ENCODE assay signal across 12 cellular contexts in the genomic region with DNA sequence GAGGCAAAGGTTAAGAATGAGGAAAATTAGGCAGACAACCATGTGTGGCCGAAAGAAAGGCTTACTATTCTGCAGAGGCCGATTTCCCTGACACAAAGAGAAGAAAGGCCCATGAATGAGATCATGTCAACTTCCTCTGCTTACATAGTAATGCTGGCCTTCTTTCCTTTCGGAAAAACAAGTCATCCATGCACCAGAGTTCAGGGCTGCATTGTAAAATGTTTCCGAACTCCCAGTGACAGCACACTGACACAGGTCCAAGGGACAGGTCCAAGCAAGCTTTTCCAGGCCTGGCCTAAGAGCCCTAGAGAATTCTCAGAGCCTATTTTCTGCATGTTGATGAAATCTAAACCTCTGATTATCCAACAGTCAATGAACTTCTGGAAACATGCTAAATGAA.
DNase-seq lines count a peak whose midpoint lies in the region; TF ChIP-seq lines count a peak whose summit lies in the region.
"Had no signal": no experiment of that assay in that cellular context is flagged by ENCODE, and none has a peak within 500 bp of the region (broad histone marks: within the 10 kb centered on the region; RNA-seq: fewer than 3 reads in every experiment).

No MANE protein-coding gene starts in this region.

- H3K27me3 ChIP-seq in ascending aorta: no peaks in the 10 kb centered on the region
- no peaks in the 10 kb centered on the region for H3K27me3 ChIP-seq in esophagus squamous epithelium
- no peaks in the 10 kb centered on the region for H3K27me3 ChIP-seq in mesendoderm (ENCODE audit: insufficient read depth, low read length, poor library complexity)
- H3K27me3 ChIP-seq in tibial artery: no peaks in the 10 kb centered on the region
- H3K27me3 ChIP-seq in HAP-1 (ENCODE audit: low read depth): no peaks in the 10 kb centered on the region

- WGBS in esophagus squamous epithelium, 2 donors: 13 to 17% methylated on average over 4 of the region's 4 CpGs
- WGBS in mesendoderm (ENCODE audit: extremely low coverage, insufficient coverage, low lambda C conversion rate): no CpG with 5 or more reads among the region's 4 CpGs

- H3K4me3 ChIP-seq in ascending aorta (no peak overlapping the region), esophagus squamous epithelium (no peak overlapping the region), mesendoderm (ENCODE audit: low read length) (no peak overlapping the region), tibial artery (no peak overlapping the region), HAP-1 (no peak overlapping the region)

- no peak overlapping the region for H2AK5ac ChIP-seq in mesendoderm (ENCODE audit: low read length)

- H3K27ac ChIP-seq in ascending aorta (peak overlapping the region; percentile 37 to 67), esophagus squamous epithelium (peak overlapping the region; percentile 16 to 71 (median 44)), mesendoderm (ENCODE audit: low read depth, low read length) (no peak overlapping the region), tibial artery (peak overlapping the region in 1 of 2 donors; percentile 20)

- peak overlapping the region; percentile 38 for H2BK5ac ChIP-seq in mesendoderm (ENCODE audit: low read length)

- DNase-seq in ascending aorta (ENCODE audit: low spot score in 2 of 2): peak in 1 of 2 donors; percentile 69
- DNase-seq in esophagus squamous epithelium (lab: John Stamatoyannopoulos, UW): no peak
- no peak for DNase-seq in mesendoderm
- peak; percentile 51 to 71 for DNase-seq in tibial artery
- DNase-seq in HAP-1 (ENCODE audit: low spot score in 2 of 2): no peak
- DNase-seq in activated CD4-positive, CD25-positive, alpha-beta regulatory T cell treated with anti-CD3 and anti-CD28 coated beads, Interleukin-2, amount 50 U/mL, for 72 hours: no peak
- DNase-seq in activated T-cell treated with anti-CD3 and anti-CD28 coated beads, Interleukin-2, amount 50 U/mL, for 1 hour: no peak
- DNase-seq: activated CD4-positive, alpha-beta T cell treated with anti-CD3 and anti-CD28 coated beads, Interleukin-2, amount 50 U/mL, for 4 hours; DMS 273 treated with DMSO at 0.1 percent for 48 hours; KG1; naive thymus-derived CD8-positive, alpha-beta T cell; NCI-H2171 had no signal

- no peak overlapping the region for H2BK120ac ChIP-seq in mesendoderm (ENCODE audit: low read depth, low read length)

- in situ Hi-C loops in HAP-1 (cut with MboI; ENCODE audit: low sequenced_read_pairs): no loop called here

- no peak overlapping the region for H3K9ac ChIP-seq in mesendoderm (ENCODE audit: low read length)

- H3K36me3 ChIP-seq in ascending aorta (no peaks in the 10 kb centered on the region), esophagus squamous epithelium (no peaks in the 10 kb centered on the region), mesendoderm (ENCODE audit: control insufficient read depth, insufficient read depth, low read length) (no peaks in the 10 kb centered on the region), tibial artery (no peaks in the 10 kb centered on the region), HAP-1 (replicated peaks) (no peaks in the 10 kb centered on the region)

- no peak overlapping the region for H4K8ac ChIP-seq in mesendoderm (ENCODE audit: low read depth, low read length)

- peak overlapping the region; percentile 58 for H3K56ac ChIP-seq in mesendoderm (ENCODE audit: low read length)

- intact Hi-C loops in ascending aorta (cut with DNase I) (no loop called here), esophagus squamous epithelium (cut with DNase I) (no loop called here), tibial artery (cut with DNase I; ENCODE audit: low total_unique reads) (no loop called here)

- peak overlapping the region; percentile 70 for H3K4ac ChIP-seq in mesendoderm (ENCODE audit: low read depth, low read length)

- H3K79me2 ChIP-seq in mesendoderm (ENCODE audit: control insufficient read depth, insufficient read depth, low read length): no peaks in the 10 kb centered on the region

- H3K4me1 ChIP-seq in ascending aorta: peaks cover 0 to 16% of the 10 kb centered on the region in 2 donors
- H3K4me1 ChIP-seq in esophagus squamous epithelium: peaks cover 6 to 31% (median 15%) of the 10 kb centered on the region in 3 donors
- H3K4me1 ChIP-seq in mesendoderm (ENCODE audit: control insufficient read depth, low read depth, low read length): peaks cover 3% of the 10 kb centered on the region
- H3K4me1 ChIP-seq in tibial artery: peaks cover 0 to 21% (median 4%) of the 10 kb centered on the region in 4 donors
- no peaks in the 10 kb centered on the region for H3K4me1 ChIP-seq in HAP-1

- no peak for TF ChIP-seq POLR2A in esophagus squamous epithelium (IDR thresholded peaks at IDR 0.05)

- H3K79me1 ChIP-seq in mesendoderm (ENCODE audit: low read length): no peaks in the 10 kb centered on the region

- no peak overlapping the region for H3K4me2 ChIP-seq in mesendoderm (ENCODE audit: low read length)

- no peak overlapping the region for H3K23ac ChIP-seq in mesendoderm (ENCODE audit: low read length)

- H3K9me3 ChIP-seq in ascending aorta: no peaks in the 10 kb centered on the region
- H3K9me3 ChIP-seq in esophagus squamous epithelium: no peaks in the 10 kb centered on the region
- H3K9me3 ChIP-seq in tibial artery: no peaks in the 10 kb centered on the region
- no peaks in the 10 kb centered on the region for H3K9me3 ChIP-seq in HAP-1

- H4K5ac ChIP-seq in mesendoderm (ENCODE audit: low read length): no peak overlapping the region

- peak overlapping the region; percentile 39 for H3K18ac ChIP-seq in mesendoderm (ENCODE audit: low read length)

- H2BK15ac ChIP-seq in mesendoderm (replicated peaks; ENCODE audit: low read depth): no peak overlapping the region

- TF ChIP-seq CTCF in ascending aorta (IDR thresholded peaks at IDR 0.05): no peak
- no peak for TF ChIP-seq CTCF in esophagus squamous epithelium (IDR thresholded peaks at IDR 0.05)
- TF ChIP-seq CTCF in tibial artery (IDR thresholded peaks at IDR 0.05): no peak

Comparison
In these comparisons a context has a peak if more than half of its experiments do, and no peak if none do; other contexts are left out.
1. DNase-seq: peak in tibial artery (2 of 2); none in esophagus squamous epithelium (single experiment), mesendoderm (single experiment), HAP-1 (0 of 2), activated CD4-positive, CD25-positive, alpha-beta regulatory T cell treated with anti-CD3 and anti-CD28 coated beads, Interleukin-2, amount 50 U/mL, for 72 hours (single experiment) and activated T-cell treated with anti-CD3 and anti-CD28 coated beads, Interleukin-2, amount 50 U/mL, for 1 hour (single experiment).